Comparison of ENCODE assay signal across 12 cellular contexts in genomic region chr1:223717695-223718363, GRCh38. TPM values are rescaled to one million over a fixed set of nuclear protein-coding genes. Genes with fewer than 3 reads are reported as not detected.
A peak's percentile ranks its signal among the peaks of the same experiment; 100 is the strongest.
DNase-seq lines count a peak whose midpoint lies in the region; ATAC-seq and TF ChIP-seq lines count a peak whose summit lies in the region.
"Had no signal": no experiment of that assay in that cellular context is flagged by ENCODE, and none has a peak within 500 bp of the region (broad histone marks: within the 10 kb centered on the region; RNA-seq: fewer than 3 reads in every experiment).

No MANE protein-coding gene starts in this region.

- H3K79me2 ChIP-seq in hepatocyte (peaks cover 46% of the 10 kb centered on the region), OCI-LY7 (ENCODE audit: insufficient read depth, low read depth, low read length) (no peaks in the 10 kb centered on the region)

- H4K20me1 ChIP-seq in hepatocyte (ENCODE audit: insufficient read depth, poor library complexity, severe bottlenecking): no peaks in the 10 kb centered on the region
- H4K20me1 ChIP-seq in OCI-LY7 (ENCODE audit: insufficient read depth, low read length): no peaks in the 10 kb centered on the region

- H3K4me3 ChIP-seq in hepatocyte (no peak overlapping the region), OCI-LY7 (ENCODE audit: low read depth, low read length, poor library complexity, severe bottlenecking) (no peak overlapping the region)
- H3K4me3 ChIP-seq: BLaER1 treated with 17β-estradiol and CSF1 and Interleukin-3, amounts not matched to agents 10 nM and 100 nM; sigmoid colon; testis had no signal

- ATAC-seq in WTC11: peak; percentile 25
- ATAC-seq in GM21367 (IDR thresholded peaks at IDR 0.05; ENCODE audit: unreplicated experiment): no peak

- peaks cover 10% of the 10 kb centered on the region; the same call in 1 of the 2 replicates for H3K36me3 Mint-ChIP-seq in WTC11

- TF ChIP-seq CTCF in WTC11 (IDR thresholded peaks at IDR 0.05): no peak
- TF ChIP-seq CTCF in hepatocyte (IDR thresholded peaks at IDR 0.05; ENCODE audit: poor library complexity): no peak
- no peak for TF ChIP-seq CTCF in OCI-LY7 (conservative IDR thresholded peaks at IDR 0.05; ENCODE audit: low read length)

- no peaks in the 10 kb centered on the region for H3K27me3 ChIP-seq in hepatocyte
- H3K27me3 ChIP-seq: BLaER1 treated with 17β-estradiol and CSF1 and Interleukin-3, amounts not matched to agents 10 nM and 100 nM; sigmoid colon; testis had no signal

- H3K27me3 Mint-ChIP-seq in WTC11 (ENCODE audit: low read depth): peaks cover 94% of the 10 kb centered on the region

- DNase-seq in stimulated activated CD4-positive, alpha-beta T cell treated with anti-CD3 and anti-CD28 coated beads, Interleukin-15, amount 100 ng/mL, for 24 hours: peak; percentile 24
- no peak for DNase-seq in stimulated activated CD4-positive, alpha-beta T cell treated with anti-CD3 and anti-CD28 coated beads, Interleukin-12 subunit alpha, Interleukin-12 subunit beta, amount 100 ng/mL, for 4 hours
- no peak for DNase-seq in WTC11 (ENCODE audit: low spot score)
- peak; percentile 4 for DNase-seq in hepatocyte (ENCODE audit: low spot score)
- DNase-seq in DMS 273 treated with DMSO at 0.1 percent for 48 hours (lab: John Stamatoyannopoulos, UW): no peak
- DNase-seq in OCI-LY7 (ENCODE audit: low spot score): no peak
- no peak for DNase-seq in occipital lobe (lab: John Stamatoyannopoulos, UW)
- DNase-seq: NCI-H2081, sigmoid colon, testis had no signal

- H3K4me1 Mint-ChIP-seq in WTC11: peaks cover 52% of the 10 kb centered on the region

- H3K27ac ChIP-seq in hepatocyte (peak overlapping the region; percentile 75), OCI-LY7 (ENCODE audit: low read depth, low read length, poor library complexity, severe bottlenecking) (no peak overlapping the region)
- H3K27ac ChIP-seq: testis had no signal

- WGBS in hepatocyte (ENCODE audit: low lambda C conversion rate, missing lambda C conversion rate): 92% methylated on average over 6 of the region's 6 CpGs

- BruUV-seq in OCI-LY7 (replicated peaks; lab: Mats Ljungman, UMichigan): no TSS peak

- no peak overlapping the region for H3K4me3 Mint-ChIP-seq in WTC11

- H3K36me3 ChIP-seq in hepatocyte (replicated peaks; ENCODE audit: insufficient read depth, low read depth) (no peaks in the 10 kb centered on the region), OCI-LY7 (ENCODE audit: insufficient read depth, low read length) (no peaks in the 10 kb centered on the region)

- no peaks in the 10 kb centered on the region for H3K9me3 Mint-ChIP-seq in WTC11

- intact Hi-C loops in OCI-LY7 (cut with micrococcal nuclease; ENCODE audit: unreplicated experiment): no loop called here

- CTCF ChIA-PET in WTC11 (lab: Charles Lee): interaction anchor here (0.5 to 4.2 kb wide), 5 partner anchors 10 to 599 kb away, joined by 3 to 31 read pairs (median 5); no protein-coding TSS in a partner anchor
- CTCF ChIA-PET in OCI-LY7 (lab: Charles Lee; ENCODE audit: unreplicated experiment): no interaction called here

- no peak overlapping the region for H3K27ac Mint-ChIP-seq in WTC11

- no peaks in the 10 kb centered on the region for H3K9me3 ChIP-seq in hepatocyte (ENCODE audit: low read depth)
- no peaks in the 10 kb centered on the region for H3K9me3 ChIP-seq in OCI-LY7 (ENCODE audit: low read length)
- H3K9me3 ChIP-seq: BLaER1 treated with 17β-estradiol and CSF1 and Interleukin-3, amounts not matched to agents 10 nM and 100 nM; sigmoid colon; testis had no signal

- H2AFZ ChIP-seq in hepatocyte (no peak overlapping the region), OCI-LY7 (ENCODE audit: low read length) (no peak overlapping the region)

- POLR2A ChIA-PET in WTC11 (lab: Charles Lee) (no interaction called here), OCI-LY7 (lab: Charles Lee) (no interaction called here)

- peaks cover 61% of the 10 kb centered on the region for H3K4me1 ChIP-seq in hepatocyte (ENCODE audit: insufficient read depth)
- H3K4me1 ChIP-seq in OCI-LY7 (ENCODE audit: insufficient read depth, low read length, poor library complexity, severe bottlenecking): no peaks in the 10 kb centered on the region

- H3K9me2 ChIP-seq in hepatocyte (replicated peaks; ENCODE audit: insufficient read depth) (no peaks in the 10 kb centered on the region), OCI-LY7 (ENCODE audit: insufficient read depth, low read length) (no peaks in the 10 kb centered on the region)

- no peak overlapping the region for H3K4me2 ChIP-seq in hepatocyte
- no peak overlapping the region for H3K4me2 ChIP-seq in OCI-LY7 (ENCODE audit: low read length)

TF ChIP-seq in WTC11, 78 proteins besides CTCF, POLR2A, EP300 and RAD21:
- no peak for TF ChIP-seq TCF7 (CRISPR knock-in tag; IDR thresholded peaks at IDR 0.05; ENCODE audit: low read depth)
- no peak for TF ChIP-seq HMGXB4 (CRISPR knock-in tag; IDR thresholded peaks at IDR 0.05)
- peak; percentile 30; the same call in 1 of the 2 replicates for TF ChIP-seq ZNF423 (CRISPR knock-in tag; IDR thresholded peaks at IDR 0.05)
- no peak for TF ChIP-seq TEAD4 (CRISPR knock-in tag; IDR thresholded peaks at IDR 0.05)

RNA-seq across cellular contexts. Expression of gene CAPN2, which starts 5.5 kb away (rescaled TPM):
- total RNA-seq in WTC11 (2021) (21.3 to 24.6 TPM (median 24.2 TPM) in 3 replicates), hepatocyte (123 and 147 TPM in 2 replicates), OCI-LY7 (2022) (0.52 TPM in 1 of 2 replicates, not detected in the other), occipital lobe (41.5 TPM)
- polyA plus RNA-seq in hepatocyte: 161 and 162 TPM in 2 replicates
- total RNA-seq in OCI-LY7 (2014; rRNA removed; shearing (Covaris generic)): not detected in 2 replicates

RNA-seq across cellular contexts. Expression of gene CAPN8, which starts 52.3 kb away (rescaled TPM):
- 0.14 to 0.28 TPM in 2 of 3 replicates, not detected in the other for total RNA-seq in WTC11 (2021)
- 10.8 and 16.4 TPM in 2 replicates for total RNA-seq in hepatocyte
- polyA plus RNA-seq in hepatocyte: 18.0 and 28.6 TPM in 2 replicates
- total RNA-seq in OCI-LY7 (2014; rRNA removed; shearing (Covaris generic)): not detected in 2 replicates
- total RNA-seq in OCI-LY7 (2022): not detected in 2 replicates
- total RNA-seq in occipital lobe: not detected

Comparison
In these comparisons a context has a peak if more than half of its experiments do, and no peak if none do; other contexts are left out.
1. DNase-seq: peak in stimulated activated CD4-positive, alpha-beta T cell treated with anti-CD3 and anti-CD28 coated beads, Interleukin-15, amount 100 ng/mL, for 24 hours (single experiment) and hepatocyte (single experiment); none in stimulated activated CD4-positive, alpha-beta T cell treated with anti-CD3 and anti-CD28 coated beads, Interleukin-12 subunit alpha, Interleukin-12 subunit beta, amount 100 ng/mL, for 4 hours (single experiment), WTC11 (single experiment), DMS 273 treated with DMSO at 0.1 percent for 48 hours (single experiment), OCI-LY7 (single experiment) and occipital lobe (single experiment).
2. RNA of gene CAPN2, which starts 5.5 kb away (total RNA-seq): 123 to 147 TPM in hepatocyte, 41.5 TPM in occipital lobe (single experiment) and 21.3 to 24.6 TPM in WTC11; 0.52 TPM in OCI-LY7; every median in the first group is over 10 times any median in the second.